1 cellular context compared by ENCODE assay signal in genomic region chr2:55050133-55050994, GRCh38.
TF ChIP-seq lines count a peak whose summit lies in the region.

TSS of gene RTN4 (minus strand) at chr2:55050451. CDS start at chr2:55050300, 151 bp downstream.

TF ChIP-seq in HepG2, 621 proteins besides CTCF, POLR2A, EP300 and RAD21 (continued from another document and continues in another):
- TF ChIP-seq CREB3 (CRISPR knock-in tag; IDR thresholded peaks at IDR 0.05), result peak; percentile 78; the same call in 1 of the 2 replicates
- TF ChIP-seq ZBTB46 (CRISPR knock-in tag; IDR thresholded peaks at IDR 0.05; ENCODE audit: borderline replicate concordance), result no peak
- peak; percentile 91; the same call in 1 of the 2 replicates for TF ChIP-seq MTA1 (CRISPR knock-in tag; IDR thresholded peaks at IDR 0.05; ENCODE audit: borderline replicate concordance)
- no peak for TF ChIP-seq ZNF737 (CRISPR knock-in tag; IDR thresholded peaks at IDR 0.05; ENCODE audit: borderline replicate concordance)
- TF ChIP-seq FOXA1 (IDR thresholded peaks at IDR 0.05), result no peak
- no peak for TF ChIP-seq FOXA1 (CRISPR knock-in tag; IDR thresholded peaks at IDR 0.05)
- TF ChIP-seq ZFP91 (CRISPR knock-in tag; IDR thresholded peaks at IDR 0.05; ENCODE audit: borderline replicate concordance), result peak; percentile 61; the same call in 1 of the 2 replicates
- peak; percentile 91; the same call in 1 of the 2 replicates for TF ChIP-seq ZNF816 (CRISPR knock-in tag; IDR thresholded peaks at IDR 0.05; ENCODE audit: borderline replicate concordance)
- 0 out of 2 replicates have a peak, but pooled peaks have one; percentile 12 for TF ChIP-seq ARID3A (IDR thresholded peaks at IDR 0.05; ENCODE audit: low read depth, low read length)
- TF ChIP-seq ZNF878 (CRISPR knock-in tag; IDR thresholded peaks at IDR 0.05), result peak; percentile 82; the same call in 1 of the 2 replicates
- TF ChIP-seq HHEX (CRISPR knock-in tag; IDR thresholded peaks at IDR 0.05), result no peak
- peak; percentile 47; the same call in 1 of the 2 replicates for TF ChIP-seq CEBPB (IDR thresholded peaks at IDR 0.05; ENCODE audit: borderline replicate concordance, low read depth, low read length)
- TF ChIP-seq ZNF441 (CRISPR knock-in tag; IDR thresholded peaks at IDR 0.05; ENCODE audit: borderline replicate concordance), result no peak
- TF ChIP-seq MAFK (conservative IDR thresholded peaks at IDR 0.05 in 1 of 2, IDR thresholded peaks at IDR 0.05 in 1 of 2; ENCODE audit: low read length in 2 of 2), result no peak
- peak; percentile 89; the same call in 1 of the 2 replicates for TF ChIP-seq LBX2 (CRISPR knock-in tag; IDR thresholded peaks at IDR 0.05; ENCODE audit: borderline replicate concordance)
- TF ChIP-seq ZNF510 (CRISPR knock-in tag; IDR thresholded peaks at IDR 0.05; ENCODE audit: low read depth), result peak; percentile 61; the same call in 1 of the 2 replicates
- no peak for TF ChIP-seq ZFP36 (IDR thresholded peaks at IDR 0.05; ENCODE audit: borderline replicate concordance, low read depth, low read length, partially characterized antibody)
- peak; percentile 53; the same call in 1 of the 2 replicates for TF ChIP-seq BHLHE40 (IDR thresholded peaks at IDR 0.05; ENCODE audit: low read length)
- TF ChIP-seq ZFP82 (CRISPR knock-in tag; IDR thresholded peaks at IDR 0.05; ENCODE audit: borderline replicate concordance), result no peak
- TF ChIP-seq ZBTB20 (CRISPR knock-in tag; IDR thresholded peaks at IDR 0.05; ENCODE audit: borderline replicate concordance, low read depth), result peak; percentile 93
- TF ChIP-seq ZNF296 (CRISPR knock-in tag; conservative IDR thresholded peaks at IDR 0.05), result no peak
- peak; percentile 90 for TF ChIP-seq SALL1 (CRISPR knock-in tag; IDR thresholded peaks at IDR 0.05)
- TF ChIP-seq ZNF607 (CRISPR knock-in tag; IDR thresholded peaks at IDR 0.05; ENCODE audit: borderline replicate concordance), result peak; percentile 68; the same call in 1 of the 2 replicates
- TF ChIP-seq THAP9 (CRISPR knock-in tag; IDR thresholded peaks at IDR 0.05; ENCODE audit: borderline replicate concordance), result peak; percentile 81; the same call in 1 of the 2 replicates
- no peak for TF ChIP-seq CERS6 (CRISPR knock-in tag; IDR thresholded peaks at IDR 0.05)
- TF ChIP-seq MLXIP (CRISPR knock-in tag; IDR thresholded peaks at IDR 0.05; ENCODE audit: borderline replicate concordance), result no peak
- TF ChIP-seq ZNF850 (CRISPR knock-in tag; conservative IDR thresholded peaks at IDR 0.05), result no peak
- TF ChIP-seq AHR (CRISPR knock-in tag; IDR thresholded peaks at IDR 0.05), result peak; percentile 83
- TF ChIP-seq THYN1 (CRISPR knock-in tag; IDR thresholded peaks at IDR 0.05; ENCODE audit: borderline replicate concordance, low read depth), result no peak
- TF ChIP-seq ZNF883 (CRISPR knock-in tag; IDR thresholded peaks at IDR 0.05; ENCODE audit: not compliant biosample characterization), result peak; percentile 79
- TF ChIP-seq PRPF4 (IDR thresholded peaks at IDR 0.05; ENCODE audit: low read depth, low read length, poor library complexity, severe bottlenecking), result no peak
- peak; percentile 95; the same call in 1 of the 2 replicates for TF ChIP-seq ZSCAN20 (CRISPR knock-in tag; IDR thresholded peaks at IDR 0.05; ENCODE audit: borderline replicate concordance)
- no peak for TF ChIP-seq TOPORS (CRISPR knock-in tag; IDR thresholded peaks at IDR 0.05)
- TF ChIP-seq ZNF329 (CRISPR knock-in tag; IDR thresholded peaks at IDR 0.05; ENCODE audit: low read depth), result no peak
- TF ChIP-seq HNF1B (CRISPR knock-in tag; IDR thresholded peaks at IDR 0.05), result peak; percentile 94
- no peak for TF ChIP-seq RAD51 (IDR thresholded peaks at IDR 0.05; ENCODE audit: borderline replicate concordance)
- TF ChIP-seq ARNTL (CRISPR knock-in tag; IDR thresholded peaks at IDR 0.05), result peak; percentile 78; the same call in 1 of the 2 replicates
- peak; percentile 67 for TF ChIP-seq YY1 (IDR thresholded peaks at IDR 0.05; ENCODE audit: insufficient read depth, insufficient replicate concordance, low read depth, low read length)
- no peak for TF ChIP-seq ZNF770 (CRISPR knock-in tag; IDR thresholded peaks at IDR 0.05)
- TF ChIP-seq SP5 (CRISPR knock-in tag; IDR thresholded peaks at IDR 0.05; ENCODE audit: borderline replicate concordance, low read depth), result peak; percentile 90
- TF ChIP-seq MAF1 (CRISPR knock-in tag; IDR thresholded peaks at IDR 0.05; ENCODE audit: borderline replicate concordance), result peak; percentile 92; the same call in 1 of the 2 replicates
